In the genomic region with DNA sequence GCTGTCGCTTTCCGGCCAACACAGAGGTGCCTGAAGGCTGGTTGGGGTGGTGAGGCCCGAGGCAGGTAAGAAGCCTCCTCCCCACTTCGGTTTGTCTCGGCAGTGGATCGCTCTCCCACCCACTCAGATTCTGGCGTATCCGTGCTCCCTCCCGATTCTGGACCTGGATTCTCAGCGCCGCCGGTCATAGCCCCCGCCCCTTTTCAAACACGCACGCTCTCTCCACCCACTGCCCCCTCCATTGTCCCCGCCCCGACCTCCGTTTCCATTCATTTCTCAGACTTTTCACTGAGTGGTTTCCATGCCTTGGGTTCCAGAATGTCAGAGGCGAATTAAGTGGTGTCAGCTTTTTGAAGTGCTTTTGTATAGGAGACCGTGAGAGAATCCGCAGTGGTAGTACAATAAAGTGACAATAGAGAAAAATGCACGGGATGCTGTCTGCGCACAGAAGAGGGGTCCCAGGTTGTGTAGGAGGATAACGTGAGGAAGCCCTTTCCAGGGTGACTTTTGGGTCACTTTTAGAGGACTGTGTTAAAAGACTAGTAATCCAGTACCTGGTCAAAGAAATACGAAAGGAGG, we compare ENCODE assay signal across 1 cellular context.
TF ChIP-seq lines count a peak whose summit lies in the region.

A gene (plus strand): TSS at position 4 of the 579 bp plus-strand sequence. CDS start 21,221 bp downstream, outside the sequence.

TF ChIP-seq in HEK293, 187 proteins besides CTCF, POLR2A, EP300 and RAD21 (continued from another document):
- TF ChIP-seq, protein P1, sequence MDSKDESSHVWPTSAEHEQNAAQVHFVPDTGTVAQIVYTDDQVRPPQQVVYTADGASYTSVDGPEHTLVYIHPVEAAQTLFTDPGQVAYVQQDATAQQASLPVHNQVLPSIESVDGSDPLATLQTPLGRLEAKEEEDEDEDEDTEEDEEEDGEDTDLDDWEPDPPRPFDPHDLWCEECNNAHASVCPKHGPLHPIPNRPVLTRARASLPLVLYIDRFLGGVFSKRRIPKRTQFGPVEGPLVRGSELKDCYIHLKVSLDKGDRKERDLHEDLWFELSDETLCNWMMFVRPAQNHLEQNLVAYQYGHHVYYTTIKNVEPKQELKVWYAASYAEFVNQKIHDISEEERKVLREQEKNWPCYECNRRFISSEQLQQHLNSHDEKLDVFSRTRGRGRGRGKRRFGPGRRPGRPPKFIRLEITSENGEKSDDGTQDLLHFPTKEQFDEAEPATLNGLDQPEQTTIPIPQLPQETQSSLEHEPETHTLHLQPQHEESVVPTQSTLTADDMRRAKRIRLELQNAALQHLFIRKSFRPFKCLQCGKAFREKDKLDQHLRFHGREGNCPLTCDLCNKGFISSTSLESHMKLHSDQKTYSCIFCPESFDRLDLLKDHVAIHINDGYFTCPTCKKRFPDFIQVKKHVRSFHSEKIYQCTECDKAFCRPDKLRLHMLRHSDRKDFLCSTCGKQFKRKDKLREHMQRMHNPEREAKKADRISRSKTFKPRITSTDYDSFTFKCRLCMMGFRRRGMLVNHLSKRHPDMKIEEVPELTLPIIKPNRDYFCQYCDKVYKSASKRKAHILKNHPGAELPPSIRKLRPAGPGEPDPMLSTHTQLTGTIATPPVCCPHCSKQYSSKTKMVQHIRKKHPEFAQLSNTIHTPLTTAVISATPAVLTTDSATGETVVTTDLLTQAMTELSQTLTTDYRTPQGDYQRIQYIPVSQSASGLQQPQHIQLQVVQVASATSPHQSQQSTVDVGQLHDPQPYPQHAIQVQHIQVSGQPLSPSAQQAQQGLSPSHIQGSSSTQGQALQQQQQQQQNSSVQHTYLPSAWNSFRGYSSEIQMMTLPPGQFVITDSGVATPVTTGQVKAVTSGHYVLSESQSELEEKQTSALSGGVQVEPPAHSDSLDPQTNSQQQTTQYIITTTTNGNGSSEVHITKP (tag by site-specific recombination; IDR thresholded peaks at IDR 0.05), result peak; percentile 93
- TF ChIP-seq ZNF777 (tag by site-specific recombination; IDR thresholded peaks at IDR 0.05; ENCODE audit: borderline replicate concordance), result no peak
- TF ChIP-seq ZNF391 (tag by site-specific recombination; IDR thresholded peaks at IDR 0.05; ENCODE audit: borderline replicate concordance, low read depth), result peak; percentile 90; the same call in 1 of the 2 replicates
- peak; percentile 98 for TF ChIP-seq ZNF324 (tag by site-specific recombination; IDR thresholded peaks at IDR 0.05)
- no peak for TF ChIP-seq ZNF211 (tag by site-specific recombination; IDR thresholded peaks at IDR 0.05; ENCODE audit: low read depth)
- TF ChIP-seq, protein P2, sequence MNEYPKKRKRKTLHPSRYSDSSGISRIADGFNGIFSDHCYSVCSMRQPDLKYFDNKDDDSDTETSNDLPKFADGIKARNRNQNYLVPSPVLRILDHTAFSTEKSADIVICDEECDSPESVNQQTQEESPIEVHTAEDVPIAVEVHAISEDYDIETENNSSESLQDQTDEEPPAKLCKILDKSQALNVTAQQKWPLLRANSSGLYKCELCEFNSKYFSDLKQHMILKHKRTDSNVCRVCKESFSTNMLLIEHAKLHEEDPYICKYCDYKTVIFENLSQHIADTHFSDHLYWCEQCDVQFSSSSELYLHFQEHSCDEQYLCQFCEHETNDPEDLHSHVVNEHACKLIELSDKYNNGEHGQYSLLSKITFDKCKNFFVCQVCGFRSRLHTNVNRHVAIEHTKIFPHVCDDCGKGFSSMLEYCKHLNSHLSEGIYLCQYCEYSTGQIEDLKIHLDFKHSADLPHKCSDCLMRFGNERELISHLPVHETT (tag by site-specific recombination; IDR thresholded peaks at IDR 0.05), result peak; percentile 40; the same call in 1 of the 2 replicates
- peak; percentile 62; the same call in 1 of the 2 replicates for TF ChIP-seq ZNF792 (tag by site-specific recombination; IDR thresholded peaks at IDR 0.05)
- peak; percentile 62 for TF ChIP-seq ZNF660 (tag by site-specific recombination; IDR thresholded peaks at IDR 0.05)
- no peak for TF ChIP-seq SCRT2 (tag by site-specific recombination; IDR thresholded peaks at IDR 0.05)
- peak; percentile 75 for TF ChIP-seq ZNF629 (tag by site-specific recombination; IDR thresholded peaks at IDR 0.05)
- TF ChIP-seq ZNF76 (tag by site-specific recombination; IDR thresholded peaks at IDR 0.05; ENCODE audit: borderline replicate concordance, low read depth), result peak; percentile 41; the same call in 1 of the 2 replicates
- TF ChIP-seq, protein P3, sequence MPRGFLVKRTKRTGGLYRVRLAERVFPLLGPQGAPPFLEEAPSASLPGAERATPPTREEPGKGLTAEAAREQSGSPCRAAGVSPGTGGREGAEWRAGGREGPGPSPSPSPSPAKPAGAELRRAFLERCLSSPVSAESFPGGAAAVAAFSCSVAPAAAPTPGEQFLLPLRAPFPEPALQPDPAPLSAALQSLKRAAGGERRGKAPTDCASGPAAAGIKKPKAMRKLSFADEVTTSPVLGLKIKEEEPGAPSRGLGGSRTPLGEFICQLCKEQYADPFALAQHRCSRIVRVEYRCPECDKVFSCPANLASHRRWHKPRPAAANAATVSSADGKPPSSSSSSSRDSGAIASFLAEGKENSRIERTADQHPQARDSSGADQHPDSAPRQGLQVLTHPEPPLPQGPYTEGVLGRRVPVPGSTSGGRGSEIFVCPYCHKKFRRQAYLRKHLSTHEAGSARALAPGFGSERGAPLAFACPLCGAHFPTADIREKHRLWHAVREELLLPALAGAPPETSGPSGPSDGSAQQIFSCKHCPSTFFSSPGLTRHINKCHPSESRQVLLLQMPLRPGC (tag by site-specific recombination; IDR thresholded peaks at IDR 0.05), result peak; percentile 78
- TF ChIP-seq ZNF221 (tag by site-specific recombination; IDR thresholded peaks at IDR 0.05; ENCODE audit: borderline replicate concordance), result no peak
- TF ChIP-seq, protein P4, sequence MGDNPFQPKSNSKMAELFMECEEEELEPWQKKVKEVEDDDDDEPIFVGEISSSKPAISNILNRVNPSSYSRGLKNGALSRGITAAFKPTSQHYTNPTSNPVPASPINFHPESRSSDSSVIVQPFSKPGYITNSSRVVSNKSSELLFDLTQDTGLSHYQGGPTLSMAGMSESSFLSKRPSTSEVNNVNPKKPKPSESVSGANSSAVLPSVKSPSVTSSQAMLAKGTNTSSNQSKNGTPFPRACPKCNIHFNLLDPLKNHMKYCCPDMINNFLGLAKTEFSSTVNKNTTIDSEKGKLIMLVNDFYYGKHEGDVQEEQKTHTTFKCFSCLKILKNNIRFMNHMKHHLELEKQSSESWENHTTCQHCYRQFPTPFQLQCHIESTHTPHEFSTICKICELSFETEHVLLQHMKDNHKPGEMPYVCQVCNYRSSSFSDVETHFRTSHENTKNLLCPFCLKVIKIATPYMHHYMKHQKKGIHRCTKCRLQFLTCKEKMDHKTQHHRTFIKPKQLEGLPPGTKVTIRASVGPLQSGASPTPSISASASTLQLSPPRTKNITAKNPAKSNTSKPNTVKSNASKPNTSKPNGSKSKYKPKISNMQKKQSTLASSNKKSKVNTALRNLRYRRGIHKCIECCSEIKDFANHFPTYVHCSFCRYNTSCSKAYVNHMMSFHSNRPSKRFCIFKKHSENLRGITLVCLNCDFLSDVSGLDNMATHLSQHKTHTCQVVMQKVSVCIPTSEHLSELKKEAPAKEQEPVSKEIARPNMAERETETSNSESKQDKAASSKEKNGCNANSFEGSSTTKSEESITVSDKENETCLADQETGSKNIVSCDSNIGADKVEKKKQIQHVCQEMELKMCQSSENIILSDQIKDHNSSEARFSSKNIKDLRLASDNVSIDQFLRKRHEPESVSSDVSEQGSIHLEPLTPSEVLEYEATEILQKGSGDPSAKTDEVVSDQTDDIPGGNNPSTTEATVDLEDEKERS (tag by site-specific recombination; IDR thresholded peaks at IDR 0.05), result 0 out of 2 replicates have a peak, but pooled peaks have one; percentile 51
- TF ChIP-seq, protein P5, sequence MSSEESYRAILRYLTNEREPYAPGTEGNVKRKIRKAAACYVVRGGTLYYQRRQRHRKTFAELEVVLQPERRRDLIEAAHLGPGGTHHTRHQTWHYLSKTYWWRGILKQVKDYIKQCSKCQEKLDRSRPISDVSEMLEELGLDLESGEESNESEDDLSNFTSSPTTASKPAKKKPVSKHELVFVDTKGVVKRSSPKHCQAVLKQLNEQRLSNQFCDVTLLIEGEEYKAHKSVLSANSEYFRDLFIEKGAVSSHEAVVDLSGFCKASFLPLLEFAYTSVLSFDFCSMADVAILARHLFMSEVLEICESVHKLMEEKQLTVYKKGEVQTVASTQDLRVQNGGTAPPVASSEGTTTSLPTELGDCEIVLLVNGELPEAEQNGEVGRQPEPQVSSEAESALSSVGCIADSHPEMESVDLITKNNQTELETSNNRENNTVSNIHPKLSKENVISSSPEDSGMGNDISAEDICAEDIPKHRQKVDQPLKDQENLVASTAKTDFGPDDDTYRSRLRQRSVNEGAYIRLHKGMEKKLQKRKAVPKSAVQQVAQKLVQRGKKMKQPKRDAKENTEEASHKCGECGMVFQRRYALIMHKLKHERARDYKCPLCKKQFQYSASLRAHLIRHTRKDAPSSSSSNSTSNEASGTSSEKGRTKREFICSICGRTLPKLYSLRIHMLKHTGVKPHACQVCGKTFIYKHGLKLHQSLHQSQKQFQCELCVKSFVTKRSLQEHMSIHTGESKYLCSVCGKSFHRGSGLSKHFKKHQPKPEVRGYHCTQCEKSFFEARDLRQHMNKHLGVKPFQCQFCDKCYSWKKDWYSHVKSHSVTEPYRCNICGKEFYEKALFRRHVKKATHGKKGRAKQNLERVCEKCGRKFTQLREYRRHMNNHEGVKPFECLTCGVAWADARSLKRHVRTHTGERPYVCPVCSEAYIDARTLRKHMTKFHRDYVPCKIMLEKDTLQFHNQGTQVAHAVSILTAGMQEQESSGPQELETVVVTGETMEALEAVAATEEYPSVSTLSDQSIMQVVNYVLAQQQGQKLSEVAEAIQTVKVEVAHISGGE (tag by site-specific recombination; conservative IDR thresholded peaks at IDR 0.05; ENCODE audit: low read depth), result no peak
- TF ChIP-seq ZNF610 (tag by site-specific recombination; IDR thresholded peaks at IDR 0.05; ENCODE audit: borderline replicate concordance), result peak; percentile 87
- peak; percentile 49 for TF ChIP-seq ZBTB48 (tag by site-specific recombination; IDR thresholded peaks at IDR 0.05)
- TF ChIP-seq ZNF654 (tag by site-specific recombination; IDR thresholded peaks at IDR 0.05; ENCODE audit: low read depth), result no peak
- TF ChIP-seq REPIN1 (tag by site-specific recombination; IDR thresholded peaks at IDR 0.05; ENCODE audit: low read depth), result peak; percentile 85; the same call in 1 of the 2 replicates
- no peak for TF ChIP-seq ZNF202 (tag by site-specific recombination; IDR thresholded peaks at IDR 0.05; ENCODE audit: borderline replicate concordance)
- TF ChIP-seq SP2 (tag by site-specific recombination; IDR thresholded peaks at IDR 0.05), result peak; percentile 90
- TF ChIP-seq SP3 (tag by site-specific recombination; IDR thresholded peaks at IDR 0.05), result peak; percentile 95
- TF ChIP-seq ZNF23 (tag by site-specific recombination; IDR thresholded peaks at IDR 0.05; ENCODE audit: borderline replicate concordance), result no peak
- peak; percentile 87 for TF ChIP-seq PRDM1 (tag by site-specific recombination; IDR thresholded peaks at IDR 0.05)
- TF ChIP-seq ZFP69B (tag by site-specific recombination; IDR thresholded peaks at IDR 0.05), result peak; percentile 81
- TF ChIP-seq ZNF19 (tag by site-specific recombination; IDR thresholded peaks at IDR 0.05; ENCODE audit: low read depth), result no peak
- TF ChIP-seq ZFP37 (tag by site-specific recombination; IDR thresholded peaks at IDR 0.05), result peak; percentile 68; the same call in 1 of the 2 replicates
- 0 out of 2 replicates have a peak, but pooled peaks have one; percentile 17 for TF ChIP-seq ZNF785 (tag by site-specific recombination; IDR thresholded peaks at IDR 0.05)
- TF ChIP-seq ZNF843 (tag by site-specific recombination; IDR thresholded peaks at IDR 0.05), result peak; percentile 53; the same call in 1 of the 2 replicates
- TF ChIP-seq ZNF266 (tag by site-specific recombination; IDR thresholded peaks at IDR 0.05; ENCODE audit: low read depth), result no peak
- TF ChIP-seq ZIC2 (tag by site-specific recombination; IDR thresholded peaks at IDR 0.05), result no peak
- TF ChIP-seq, protein P6, sequence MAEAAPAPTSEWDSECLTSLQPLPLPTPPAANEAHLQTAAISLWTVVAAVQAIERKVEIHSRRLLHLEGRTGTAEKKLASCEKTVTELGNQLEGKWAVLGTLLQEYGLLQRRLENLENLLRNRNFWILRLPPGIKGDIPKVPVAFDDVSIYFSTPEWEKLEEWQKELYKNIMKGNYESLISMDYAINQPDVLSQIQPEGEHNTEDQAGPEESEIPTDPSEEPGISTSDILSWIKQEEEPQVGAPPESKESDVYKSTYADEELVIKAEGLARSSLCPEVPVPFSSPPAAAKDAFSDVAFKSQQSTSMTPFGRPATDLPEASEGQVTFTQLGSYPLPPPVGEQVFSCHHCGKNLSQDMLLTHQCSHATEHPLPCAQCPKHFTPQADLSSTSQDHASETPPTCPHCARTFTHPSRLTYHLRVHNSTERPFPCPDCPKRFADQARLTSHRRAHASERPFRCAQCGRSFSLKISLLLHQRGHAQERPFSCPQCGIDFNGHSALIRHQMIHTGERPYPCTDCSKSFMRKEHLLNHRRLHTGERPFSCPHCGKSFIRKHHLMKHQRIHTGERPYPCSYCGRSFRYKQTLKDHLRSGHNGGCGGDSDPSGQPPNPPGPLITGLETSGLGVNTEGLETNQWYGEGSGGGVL (tag by site-specific recombination; IDR thresholded peaks at IDR 0.05), result peak; percentile 78
- TF ChIP-seq, protein P7, sequence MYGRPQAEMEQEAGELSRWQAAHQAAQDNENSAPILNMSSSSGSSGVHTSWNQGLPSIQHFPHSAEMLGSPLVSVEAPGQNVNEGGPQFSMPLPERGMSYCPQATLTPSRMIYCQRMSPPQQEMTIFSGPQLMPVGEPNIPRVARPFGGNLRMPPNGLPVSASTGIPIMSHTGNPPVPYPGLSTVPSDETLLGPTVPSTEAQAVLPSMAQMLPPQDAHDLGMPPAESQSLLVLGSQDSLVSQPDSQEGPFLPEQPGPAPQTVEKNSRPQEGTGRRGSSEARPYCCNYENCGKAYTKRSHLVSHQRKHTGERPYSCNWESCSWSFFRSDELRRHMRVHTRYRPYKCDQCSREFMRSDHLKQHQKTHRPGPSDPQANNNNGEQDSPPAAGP (tag by site-specific recombination; IDR thresholded peaks at IDR 0.05), result peak; percentile 82
